Comparison of ENCODE assay signal across 1 cellular context in the genomic region with DNA sequence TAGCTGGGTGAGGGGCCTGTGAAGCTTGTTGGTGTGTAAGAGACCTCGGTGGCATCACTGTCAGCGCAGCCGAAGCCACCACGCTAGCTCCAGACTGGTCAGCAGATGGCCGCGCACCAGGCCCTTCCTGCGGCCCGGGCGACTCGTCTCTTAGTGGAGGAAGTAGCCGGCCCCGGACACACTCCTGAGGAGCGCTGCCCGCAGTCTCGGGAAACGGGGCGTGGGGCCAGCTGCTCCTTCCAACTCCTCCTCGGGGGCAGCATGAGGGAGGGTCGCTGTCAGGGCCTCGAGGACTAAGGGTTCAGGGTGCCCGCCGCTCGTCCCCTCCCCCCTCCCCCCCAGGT.
A peak's percentile ranks its signal among the peaks of the same experiment; 100 is the strongest.
TF ChIP-seq lines count a peak whose summit lies in the region.

No MANE protein-coding gene starts in this region.

TF ChIP-seq in K562, 482 proteins besides CTCF, POLR2A, EP300 and RAD21 (continued from another document and continues in another):
- TF ChIP-seq, protein P1, sequence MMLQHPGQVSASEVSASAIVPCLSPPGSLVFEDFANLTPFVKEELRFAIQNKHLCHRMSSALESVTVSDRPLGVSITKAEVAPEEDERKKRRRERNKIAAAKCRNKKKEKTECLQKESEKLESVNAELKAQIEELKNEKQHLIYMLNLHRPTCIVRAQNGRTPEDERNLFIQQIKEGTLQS (IDR thresholded peaks at IDR 0.05) = no peak
- TF ChIP-seq, protein P1 (CRISPR knock-in tag; conservative IDR thresholded peaks at IDR 0.05) = no peak
- no peak for TF ChIP-seq RBM25 (IDR thresholded peaks at IDR 0.05; ENCODE audit: low read depth, low read length, severe bottlenecking)
- no peak for TF ChIP-seq ZNF408 (CRISPR knock-in tag; IDR thresholded peaks at IDR 0.05; ENCODE audit: low read depth)
- no peak for TF ChIP-seq CREM (IDR thresholded peaks at IDR 0.05; ENCODE audit: low read depth)
- no peak for TF ChIP-seq ETV6 (IDR thresholded peaks at IDR 0.05; ENCODE audit: borderline replicate concordance in 1 of 2, low read depth in 2 of 2, low read length in 1 of 2)
- TF ChIP-seq ETV6 (CRISPR knock-in tag; IDR thresholded peaks at IDR 0.05; ENCODE audit: borderline replicate concordance) = no peak
- TF ChIP-seq GABPA (tag; conservative IDR thresholded peaks at IDR 0.05; ENCODE audit: low read depth) = peak; percentile 88
- TF ChIP-seq, protein P2, sequence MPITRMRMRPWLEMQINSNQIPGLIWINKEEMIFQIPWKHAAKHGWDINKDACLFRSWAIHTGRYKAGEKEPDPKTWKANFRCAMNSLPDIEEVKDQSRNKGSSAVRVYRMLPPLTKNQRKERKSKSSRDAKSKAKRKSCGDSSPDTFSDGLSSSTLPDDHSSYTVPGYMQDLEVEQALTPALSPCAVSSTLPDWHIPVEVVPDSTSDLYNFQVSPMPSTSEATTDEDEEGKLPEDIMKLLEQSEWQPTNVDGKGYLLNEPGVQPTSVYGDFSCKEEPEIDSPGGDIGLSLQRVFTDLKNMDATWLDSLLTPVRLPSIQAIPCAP (CRISPR knock-in tag; IDR thresholded peaks at IDR 0.05; ENCODE audit: borderline replicate concordance) = no peak
- no peak for TF ChIP-seq ZNF124 (CRISPR knock-in tag; IDR thresholded peaks at IDR 0.05)
- no peak for TF ChIP-seq ZNF830 (CRISPR knock-in tag; IDR thresholded peaks at IDR 0.05)
- no peak for TF ChIP-seq POLR2H (tag; IDR thresholded peaks at IDR 0.05; ENCODE audit: low read depth)
- no peak for TF ChIP-seq PRDM10 (IDR thresholded peaks at IDR 0.05; ENCODE audit: partially characterized antibody)
- no peak for TF ChIP-seq E2F8 (IDR thresholded peaks at IDR 0.05; ENCODE audit: low read depth, partially characterized antibody)
- no peak for TF ChIP-seq ZNF212 (CRISPR knock-in tag; IDR thresholded peaks at IDR 0.05)
- no peak for TF ChIP-seq HIVEP1 (CRISPR knock-in tag; IDR thresholded peaks at IDR 0.05)
- TF ChIP-seq, protein P3, sequence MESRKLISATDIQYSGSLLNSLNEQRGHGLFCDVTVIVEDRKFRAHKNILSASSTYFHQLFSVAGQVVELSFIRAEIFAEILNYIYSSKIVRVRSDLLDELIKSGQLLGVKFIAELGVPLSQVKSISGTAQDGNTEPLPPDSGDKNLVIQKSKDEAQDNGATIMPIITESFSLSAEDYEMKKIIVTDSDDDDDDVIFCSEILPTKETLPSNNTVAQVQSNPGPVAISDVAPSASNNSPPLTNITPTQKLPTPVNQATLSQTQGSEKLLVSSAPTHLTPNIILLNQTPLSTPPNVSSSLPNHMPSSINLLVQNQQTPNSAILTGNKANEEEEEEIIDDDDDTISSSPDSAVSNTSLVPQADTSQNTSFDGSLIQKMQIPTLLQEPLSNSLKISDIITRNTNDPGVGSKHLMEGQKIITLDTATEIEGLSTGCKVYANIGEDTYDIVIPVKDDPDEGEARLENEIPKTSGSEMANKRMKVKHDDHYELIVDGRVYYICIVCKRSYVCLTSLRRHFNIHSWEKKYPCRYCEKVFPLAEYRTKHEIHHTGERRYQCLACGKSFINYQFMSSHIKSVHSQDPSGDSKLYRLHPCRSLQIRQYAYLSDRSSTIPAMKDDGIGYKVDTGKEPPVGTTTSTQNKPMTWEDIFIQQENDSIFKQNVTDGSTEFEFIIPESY (CRISPR knock-in tag; IDR thresholded peaks at IDR 0.05) = no peak
- TF ChIP-seq KLF1 (tag; IDR thresholded peaks at IDR 0.05) = no peak
- TF ChIP-seq, protein P4, sequence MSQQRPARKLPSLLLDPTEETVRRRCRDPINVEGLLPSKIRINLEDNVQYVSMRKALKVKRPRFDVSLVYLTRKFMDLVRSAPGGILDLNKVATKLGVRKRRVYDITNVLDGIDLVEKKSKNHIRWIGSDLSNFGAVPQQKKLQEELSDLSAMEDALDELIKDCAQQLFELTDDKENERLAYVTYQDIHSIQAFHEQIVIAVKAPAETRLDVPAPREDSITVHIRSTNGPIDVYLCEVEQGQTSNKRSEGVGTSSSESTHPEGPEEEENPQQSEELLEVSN (IDR thresholded peaks at IDR 0.05; ENCODE audit: borderline replicate concordance in 1 of 2, extremely low read depth in 1 of 2, insufficient read depth in 1 of 2, insufficient read length in 1 of 2, low read depth in 1 of 2, low read length in 1 of 2, poor library complexity in 1 of 2, severe bottlenecking in 1 of 2) = peak in 1 of 2 experiments; percentile 55
- no peak for TF ChIP-seq HEY1 (CRISPR knock-in tag; IDR thresholded peaks at IDR 0.05; ENCODE audit: borderline replicate concordance)
- TF ChIP-seq MTF1 (CRISPR knock-in tag; IDR thresholded peaks at IDR 0.05; ENCODE audit: borderline replicate concordance) = no peak
- no peak for TF ChIP-seq ZNF644 (tag; IDR thresholded peaks at IDR 0.05; ENCODE audit: low read depth)
- TF ChIP-seq ZNF785 (CRISPR knock-in tag; IDR thresholded peaks at IDR 0.05) = no peak
- TF ChIP-seq, protein P5, sequence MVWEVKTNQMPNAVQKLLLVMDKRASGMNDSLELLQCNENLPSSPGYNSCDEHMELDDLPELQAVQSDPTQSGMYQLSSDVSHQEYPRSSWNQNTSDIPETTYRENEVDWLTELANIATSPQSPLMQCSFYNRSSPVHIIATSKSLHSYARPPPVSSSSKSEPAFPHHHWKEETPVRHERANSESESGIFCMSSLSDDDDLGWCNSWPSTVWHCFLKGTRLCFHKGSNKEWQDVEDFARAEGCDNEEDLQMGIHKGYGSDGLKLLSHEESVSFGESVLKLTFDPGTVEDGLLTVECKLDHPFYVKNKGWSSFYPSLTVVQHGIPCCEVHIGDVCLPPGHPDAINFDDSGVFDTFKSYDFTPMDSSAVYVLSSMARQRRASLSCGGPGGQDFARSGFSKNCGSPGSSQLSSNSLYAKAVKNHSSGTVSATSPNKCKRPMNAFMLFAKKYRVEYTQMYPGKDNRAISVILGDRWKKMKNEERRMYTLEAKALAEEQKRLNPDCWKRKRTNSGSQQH (CRISPR knock-in tag; IDR thresholded peaks at IDR 0.05) = 0 out of 2 replicates have a peak, but pooled peaks have one; percentile 34
- TF ChIP-seq, protein P6, sequence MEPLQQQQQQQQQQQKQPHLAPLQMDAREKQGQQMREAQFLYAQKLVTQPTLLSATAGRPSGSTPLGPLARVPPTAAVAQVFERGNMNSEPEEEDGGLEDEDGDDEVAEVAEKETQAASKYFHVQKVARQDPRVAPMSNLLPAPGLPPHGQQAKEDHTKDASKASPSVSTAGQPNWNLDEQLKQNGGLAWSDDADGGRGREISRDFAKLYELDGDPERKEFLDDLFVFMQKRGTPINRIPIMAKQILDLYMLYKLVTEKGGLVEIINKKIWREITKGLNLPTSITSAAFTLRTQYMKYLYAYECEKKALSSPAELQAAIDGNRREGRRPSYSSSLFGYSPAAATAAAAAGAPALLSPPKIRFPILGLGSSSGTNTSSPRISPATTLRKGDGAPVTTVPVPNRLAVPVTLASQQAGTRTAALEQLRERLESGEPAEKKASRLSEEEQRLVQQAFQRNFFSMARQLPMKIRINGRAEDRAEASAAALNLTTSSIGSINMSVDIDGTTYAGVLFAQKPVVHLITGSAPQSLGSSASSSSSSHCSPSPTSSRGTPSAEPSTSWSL (CRISPR knock-in tag; IDR thresholded peaks at IDR 0.05; ENCODE audit: borderline replicate concordance) = no peak
- no peak for TF ChIP-seq ZNF274 (IDR thresholded peaks at IDR 0.05; ENCODE audit: borderline replicate concordance, low read depth, low read length)
- no peak for TF ChIP-seq REST (CRISPR knock-in tag; IDR thresholded peaks at IDR 0.05; ENCODE audit: low read depth)
- TF ChIP-seq ETS1 (conservative IDR thresholded peaks at IDR 0.05; ENCODE audit: control insufficient read depth, low read depth, low read length) = 0 out of 2 replicates have a peak, but pooled peaks have one; percentile 8
- TF ChIP-seq MCM5 (IDR thresholded peaks at IDR 0.05; ENCODE audit: low read depth) = no peak
- no peak for TF ChIP-seq SAFB (IDR thresholded peaks at IDR 0.05; ENCODE audit: borderline replicate concordance, low read depth, low read length)
- TF ChIP-seq, protein P7, sequence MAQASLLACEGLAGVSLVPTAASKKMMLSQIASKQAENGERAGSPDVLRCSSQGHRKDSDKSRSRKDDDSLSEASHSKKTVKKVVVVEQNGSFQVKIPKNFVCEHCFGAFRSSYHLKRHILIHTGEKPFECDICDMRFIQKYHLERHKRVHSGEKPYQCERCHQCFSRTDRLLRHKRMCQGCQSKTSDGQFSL (CRISPR knock-in tag; IDR thresholded peaks at IDR 0.05) = 0 out of 2 replicates have a peak, but pooled peaks have one; percentile 7
- TF ChIP-seq, protein P7 (tag; IDR thresholded peaks at IDR 0.05) = no peak
